24 cellular contexts compared by ENCODE assay signal in genomic region chr2:156057647-156058046, GRCh38.
"Had no signal": no experiment of that assay in that cellular context is flagged by ENCODE, and none has a peak within 500 bp of the region (broad histone marks: within the 10 kb centered on the region; RNA-seq: fewer than 3 reads in every experiment).

No MANE protein-coding gene starts in this region.

- H3K27me3 ChIP-seq: esophagus muscularis mucosa, gastroesophageal sphincter, heart right ventricle, ovary, sigmoid colon, tibial nerve, upper lobe of left lung had no signal

- H3K36me3 ChIP-seq: esophagus muscularis mucosa, gastroesophageal sphincter, heart right ventricle, lower lobe of right lung, ovary, sigmoid colon, spleen, thoracic aorta, tibial nerve, upper lobe of left lung had no signal

- H3K36me3 Mint-ChIP-seq: memory B cell; natural killer cell; stimulated activated memory B cell treated with anti-CD40 and anti-IgM and Interleukin-4, amounts not matched to agents 10 μg/mL and 1 μg/mL and 100 μg/mL, for 72 hours had no signal

- DNase-seq: central memory CD4-positive, alpha-beta T cell; effector memory CD8-positive, alpha-beta T cell; foreskin fibroblast; heart right ventricle; left ventricle myocardium superior; lower lobe of right lung; natural killer cell; occipital lobe; ovary; posterior cingulate gyrus; psoas muscle; right cardiac atrium; sigmoid colon; spleen; stimulated activated CD4-positive, alpha-beta T cell treated with anti-CD3 and anti-CD28 coated beads, Interleukin-4, amount 100 ng/mL, for 4 hours; stimulated activated naive CD8-positive, alpha-beta T cell treated with anti-CD3 and anti-CD28 coated beads, Interleukin-15, Interleukin-2, amounts not matched to agents 100 U/mL and 50 U/mL, for 24 hours; upper lobe of left lung had no signal

- H3K4me3 Mint-ChIP-seq: dendritic cell treated with granulocyte-macrophage colony-stimulating factor and Interleukin-4, amounts not matched to agents 40 ng/mL and 50 ng/mL, for 4 days; effector memory CD8-positive, alpha-beta T cell; memory B cell; natural killer cell; stimulated activated memory B cell treated with anti-CD40 and anti-IgM and Interleukin-4, amounts not matched to agents 10 μg/mL and 1 μg/mL and 100 μg/mL, for 72 hours had no signal

- H3K4me1 Mint-ChIP-seq: memory B cell; natural killer cell; stimulated activated memory B cell treated with anti-CD40 and anti-IgM and Interleukin-4, amounts not matched to agents 10 μg/mL and 1 μg/mL and 100 μg/mL, for 72 hours had no signal

- H3K9me3 Mint-ChIP-seq: dendritic cell treated with granulocyte-macrophage colony-stimulating factor and Interleukin-4, amounts not matched to agents 40 ng/mL and 50 ng/mL, for 4 days; effector memory CD8-positive, alpha-beta T cell; memory B cell; stimulated activated memory B cell treated with anti-CD40 and anti-IgM and Interleukin-4, amounts not matched to agents 10 μg/mL and 1 μg/mL and 100 μg/mL, for 72 hours had no signal

- H3K27ac Mint-ChIP-seq: dendritic cell treated with granulocyte-macrophage colony-stimulating factor and Interleukin-4, amounts not matched to agents 40 ng/mL and 50 ng/mL, for 4 days; effector memory CD8-positive, alpha-beta T cell; memory B cell; natural killer cell; stimulated activated memory B cell treated with anti-CD40 and anti-IgM and Interleukin-4, amounts not matched to agents 10 μg/mL and 1 μg/mL and 100 μg/mL, for 72 hours had no signal

- H3K4me3 ChIP-seq: esophagus muscularis mucosa, gastroesophageal sphincter, heart right ventricle, lower lobe of right lung, ovary, psoas muscle, sigmoid colon, spleen, thoracic aorta, tibial nerve, upper lobe of left lung had no signal

- H3K9me3 ChIP-seq: esophagus muscularis mucosa, gastroesophageal sphincter, heart right ventricle, lower lobe of right lung, ovary, psoas muscle, sigmoid colon, spleen, thoracic aorta, tibial nerve, upper lobe of left lung had no signal

- H3K27me3 Mint-ChIP-seq: effector memory CD8-positive, alpha-beta T cell; stimulated activated memory B cell treated with anti-CD40 and anti-IgM and Interleukin-4, amounts not matched to agents 10 μg/mL and 1 μg/mL and 100 μg/mL, for 72 hours had no signal

- H3K27ac ChIP-seq: esophagus muscularis mucosa, gastroesophageal sphincter, heart right ventricle, lower lobe of right lung, ovary, psoas muscle, sigmoid colon, spleen, thoracic aorta, tibial nerve, upper lobe of left lung had no signal

- H3K4me1 ChIP-seq: esophagus muscularis mucosa, gastroesophageal sphincter, heart right ventricle, lower lobe of right lung, psoas muscle, sigmoid colon, spleen, tibial nerve, upper lobe of left lung had no signal
